In the genomic region with DNA sequence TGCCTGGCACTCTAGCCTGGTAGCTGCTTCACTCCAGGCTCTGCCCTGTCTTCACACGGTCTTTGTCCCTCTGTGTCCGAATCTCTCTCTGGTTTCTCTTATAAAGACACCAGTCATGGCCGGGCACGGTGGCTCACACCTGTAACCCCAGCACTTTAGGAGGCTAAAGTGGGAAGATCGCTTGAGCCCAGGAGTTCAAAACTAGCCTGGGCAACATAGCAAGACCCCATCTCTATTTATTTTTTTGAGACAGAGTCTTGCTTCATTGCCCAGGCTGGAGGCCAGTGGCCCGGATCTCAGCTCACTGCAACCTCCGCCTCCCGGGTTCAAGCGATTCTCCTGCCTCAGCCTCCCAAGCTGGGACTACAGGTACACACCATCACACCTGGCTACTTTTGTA, we compare ENCODE assay signal across 7 cellular contexts. TPM values are rescaled to one million over a fixed set of nuclear protein-coding genes. Genes with fewer than 3 reads are reported as not detected.
"Had no signal": no experiment of that assay in that cellular context is flagged by ENCODE, and none has a peak within 500 bp of the region (broad histone marks: within the 10 kb centered on the region; RNA-seq: fewer than 3 reads in every experiment).

No MANE protein-coding gene starts in this region.

RNA-seq across cellular contexts. Expression of gene GLIS2, which starts 17.8 kb away (rescaled TPM):
- total RNA-seq: activated B cell treated with CpG ODN at 0.5 μM for 24 hours had no signal

RNA-seq across cellular contexts. Expression of gene VASN, which starts 37.9 kb away (rescaled TPM):
- total RNA-seq: activated CD8-positive, alpha-beta T cell treated with anti-CD3 and anti-CD28 coated beads for 36 hours; activated naive CD4-positive, alpha-beta T cell treated with anti-CD3 and anti-CD28 coated beads for 36 hours; activated naive CD4-positive, alpha-beta T cell treated with anti-CD3 and anti-CD28 coated beads, Interleukin-2, amount 50 U/mL, for 72 hours; activated T-cell treated with anti-CD3 and anti-CD28 coated beads, Interleukin-2, amount 50 U/mL, for 72 hours; T-helper 1 cell treated with Interleukin-12 subunit alpha and Interleukin-12 subunit beta and Interleukin-4 antibody, amounts not matched to agents 30 ng/mL and 1 ng/mL, for 36 hours; T-helper 2 cell treated with Interferon-gamma antibody and Interleukin-4, amounts not matched to agents 100 ng/mL and 5 ng/mL, for 36 hours had no signal
